ENCODE assay signal across 11 cellular contexts in the genomic region with DNA sequence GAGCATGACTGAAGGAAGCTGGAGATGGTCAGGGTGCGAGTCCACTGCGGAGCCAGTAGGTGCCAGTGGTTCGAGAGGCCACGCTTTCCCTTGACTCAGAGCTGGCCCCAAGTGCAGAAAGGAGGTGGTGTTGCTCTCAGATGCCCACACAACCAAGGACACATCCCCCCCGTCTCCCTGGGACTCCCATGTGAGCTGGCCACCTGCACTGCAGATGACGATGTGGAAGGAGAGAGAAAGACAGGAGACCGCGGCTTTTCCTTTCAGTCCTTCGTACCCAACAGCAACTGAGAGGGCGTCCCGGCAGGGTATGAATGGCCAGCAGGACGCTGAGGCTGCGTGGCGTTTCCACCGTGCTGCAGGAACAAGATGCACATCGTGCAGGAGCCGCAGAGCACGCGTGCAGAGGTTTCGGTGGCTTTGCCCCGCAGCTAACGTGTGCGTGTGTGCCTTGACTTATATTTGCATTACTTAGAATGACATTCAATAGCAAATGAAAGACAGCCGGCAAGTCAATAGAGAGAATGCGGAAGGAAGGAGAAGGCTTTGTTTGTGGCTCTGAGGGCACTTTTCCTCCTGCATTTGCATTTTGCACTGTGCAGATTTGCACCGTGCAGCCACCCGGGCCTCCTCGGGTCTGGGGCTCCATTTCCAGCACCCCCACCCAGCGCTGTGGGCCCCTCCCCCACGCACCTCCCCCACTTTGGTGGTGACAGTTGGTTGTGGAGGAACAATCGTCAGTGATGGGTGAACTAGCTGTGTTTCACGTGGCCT. TPM values are rescaled to one million over a fixed set of nuclear protein-coding genes. Genes with fewer than 3 reads are reported as not detected.
A peak's percentile ranks its signal among the peaks of the same experiment; 100 is the strongest.
DNase-seq lines count a peak whose midpoint lies in the region; ATAC-seq and TF ChIP-seq lines count a peak whose summit lies in the region.
"Had no signal": no experiment of that assay in that cellular context is flagged by ENCODE, and none has a peak within 500 bp of the region (broad histone marks: within the 10 kb centered on the region; RNA-seq: fewer than 3 reads in every experiment).

No MANE protein-coding gene starts in this region.

- TF ChIP-seq CTCF in sigmoid colon (IDR thresholded peaks at IDR 0.05), result no peak
- no peak for TF ChIP-seq CTCF in prostate gland (IDR thresholded peaks at IDR 0.05)

- H3K27me3 ChIP-seq in sigmoid colon (peaks cover 21 to 89% (median 75%) of the 10 kb centered on the region in 3 donors), prostate gland (replicated peaks; ENCODE audit: insufficient read depth) (peaks cover 18% of the 10 kb centered on the region)

- no peak for DNase-seq in activated T-cell treated with anti-CD3 and anti-CD28 coated beads, Interleukin-2, amount 50 U/mL, for 4 hours
- DNase-seq in activated T-cell treated with anti-CD3 and anti-CD28 coated beads, Interleukin-2, amount 50 U/mL, for 48 hours, result no peak
- peak; percentile 17 for DNase-seq in activated naive CD4-positive, alpha-beta T cell treated with anti-CD3 and anti-CD28 coated beads, Interleukin-2, amount 50 U/mL, for 16 hours
- peak; percentile 44 for DNase-seq in sigmoid colon
- DNase-seq in prostate gland (ENCODE audit: low spot score), result no peak
- no peak for DNase-seq in AG08395 (ENCODE audit: low spot score)

- peaks cover 0 to 9% (median 4%) of the 10 kb centered on the region in 4 donors for H3K4me1 ChIP-seq in sigmoid colon
- H3K4me1 ChIP-seq in prostate gland (replicated peaks), result no peaks in the 10 kb centered on the region

- 7 to 9% methylated on average over 32 of the region's 32 CpGs for WGBS in sigmoid colon, 2 donors
- WGBS in prostate gland, result 14% methylated on average over 31 of the region's 32 CpGs

- no peaks in the 10 kb centered on the region for H3K36me3 Mint-ChIP-seq in activated T-cell treated with anti-CD3 and anti-CD28 coated beads, Interleukin-2, amount 50 U/mL, for 4 hours (ENCODE audit: insufficient read depth)

- H3K27ac ChIP-seq in sigmoid colon, result no peak overlapping the region
- no peak overlapping the region for H3K27ac ChIP-seq in prostate gland
- H3K27ac ChIP-seq: tibial artery had no signal

- TF ChIP-seq POLR2A in sigmoid colon (IDR thresholded peaks at IDR 0.05), result no peak
- no peak for TF ChIP-seq POLR2A in prostate gland (IDR thresholded peaks at IDR 0.05)

- ATAC-seq in activated T-cell treated with anti-CD3 and anti-CD28 coated beads, Interleukin-2, amount 50 U/mL, for 4 hours, result peak; percentile 51 to 57
- peak; percentile 69 for ATAC-seq in HG02981 (IDR thresholded peaks at IDR 0.05; ENCODE audit: unreplicated experiment)
- no peak for ATAC-seq in HG03025 (IDR thresholded peaks at IDR 0.05; ENCODE audit: low FRiP score, unreplicated experiment)

- H3K27me3 Mint-ChIP-seq in activated T-cell treated with anti-CD3 and anti-CD28 coated beads, Interleukin-2, amount 50 U/mL, for 4 hours (ENCODE audit: low read depth), result peaks cover 31% of the 10 kb centered on the region

- peak overlapping the region; percentile 57 for H3K4me3 Mint-ChIP-seq in activated T-cell treated with anti-CD3 and anti-CD28 coated beads, Interleukin-2, amount 50 U/mL, for 4 hours

- H3K4me3 ChIP-seq in sigmoid colon (no peak overlapping the region), prostate gland (no peak overlapping the region)
- H3K4me3 ChIP-seq: tibial artery had no signal

- H3K4me1 Mint-ChIP-seq in activated T-cell treated with anti-CD3 and anti-CD28 coated beads, Interleukin-2, amount 50 U/mL, for 4 hours (ENCODE audit: low read depth), result peaks cover 13% of the 10 kb centered on the region

- H3K9me3 ChIP-seq in sigmoid colon (no peaks in the 10 kb centered on the region), prostate gland (no peaks in the 10 kb centered on the region)
- H3K9me3 ChIP-seq: tibial artery had no signal

- intact Hi-C loops in sigmoid colon (cut with DNase I) (no loop called here), prostate gland (cut with DNase I) (no loop called here)

- TF ChIP-seq EP300 in sigmoid colon (IDR thresholded peaks at IDR 0.05), result no peak

- no peaks in the 10 kb centered on the region for H3K36me3 ChIP-seq in sigmoid colon
- no peaks in the 10 kb centered on the region for H3K36me3 ChIP-seq in prostate gland
- H3K36me3 ChIP-seq: tibial artery had no signal

- no peaks in the 10 kb centered on the region for H3K9me3 Mint-ChIP-seq in activated T-cell treated with anti-CD3 and anti-CD28 coated beads, Interleukin-2, amount 50 U/mL, for 4 hours

RNA-seq across cellular contexts. Expression of gene BHLHE23, which starts 26.3 kb away (rescaled TPM):
- not detected for total RNA-seq in activated T-cell treated with anti-CD3 and anti-CD28 coated beads, Interleukin-2, amount 50 U/mL, for 4 hours
- not detected for total RNA-seq in sigmoid colon
- not detected for polyA plus RNA-seq in sigmoid colon
- total RNA-seq in prostate gland, result 1 to 10 TPM in 1 of 2 donors, not detected in 1; 4.0 TPM
- total RNA-seq: pulmonary artery endothelial cell had no signal
- polyA plus RNA-seq: esophagus had no signal

Comparison
In these comparisons a context has a peak if more than half of its experiments do, and no peak if none do; other contexts are left out.
1. DNase-seq: peak in activated naive CD4-positive, alpha-beta T cell treated with anti-CD3 and anti-CD28 coated beads, Interleukin-2, amount 50 U/mL, for 16 hours (single experiment) and sigmoid colon (single experiment); none in activated T-cell treated with anti-CD3 and anti-CD28 coated beads, Interleukin-2, amount 50 U/mL, for 4 hours (single experiment), activated T-cell treated with anti-CD3 and anti-CD28 coated beads, Interleukin-2, amount 50 U/mL, for 48 hours (0 of 2), prostate gland (single experiment) and AG08395 (single experiment).